Comparison of ENCODE assay signal across 19 cellular contexts in genomic region chr1:193221641-193222040, GRCh38.
DNase-seq lines count a peak whose midpoint lies in the region; ATAC-seq and TF ChIP-seq lines count a peak whose summit lies in the region.
"Had no signal": no experiment of that assay in that cellular context is flagged by ENCODE, and none has a peak within 500 bp of the region (broad histone marks: within the 10 kb centered on the region; RNA-seq: fewer than 3 reads in every experiment).

No MANE protein-coding gene starts in this region.

- no peak for ATAC-seq in HG03039 (IDR thresholded peaks at IDR 0.05; ENCODE audit: unreplicated experiment)
- no peak for ATAC-seq in GM18517 (IDR thresholded peaks at IDR 0.05; ENCODE audit: unreplicated experiment)
- ATAC-seq: foreskin keratinocyte, left colon, upper lobe of right lung had no signal

- in situ Hi-C loops in astrocyte of the cerebellum (cut with HindIII; ENCODE audit: low sequenced_read_pairs): no loop called here

- H3K27ac ChIP-seq in HEK293 (ENCODE audit: extremely low read depth, low read depth, low read length): no peak overlapping the region
- H3K27ac ChIP-seq: foreskin keratinocyte, upper lobe of right lung, WERI-Rb-1 had no signal

- TF ChIP-seq CTCF in AG10803 (conservative IDR thresholded peaks at IDR 0.05; ENCODE audit: low read length): no peak
- no peak for TF ChIP-seq CTCF in HEK293 (tag by site-specific recombination; IDR thresholded peaks at IDR 0.05)
- TF ChIP-seq CTCF in astrocyte of the cerebellum (IDR thresholded peaks at IDR 0.05; ENCODE audit: low read depth, low read length, missing control alignments): no peak

- CTCF ChIA-PET in HEK293 (lab: Yijun Ruan, JAX): no interaction called here

- no peaks in the 10 kb centered on the region for H3K9me3 ChIP-seq in HEK293 (ENCODE audit: control insufficient read depth, insufficient read depth, low read depth, low read length)
- H3K9me3 ChIP-seq: upper lobe of right lung had no signal

- peaks cover 3 to 12% of the 10 kb centered on the region in 2 experiments; a peak in 2 of 3 replicates for H3K36me3 ChIP-seq in HEK293 (ENCODE audit: control insufficient read depth in 2 of 2, insufficient read depth in 1 of 2, low read length in 2 of 2)

- no peaks in the 10 kb centered on the region for H3K4me1 ChIP-seq in HEK293 (ENCODE audit: control insufficient read depth, insufficient read depth, low read length)
- H3K4me1 ChIP-seq: foreskin keratinocyte, upper lobe of right lung had no signal

- peak; percentile 16 for DNase-seq in AG10803 (ENCODE audit: low read depth)
- peak; percentile 6 for DNase-seq in astrocyte of the cerebellum (ENCODE audit: low read depth)
- peak; percentile 7 for DNase-seq in medulla oblongata (ENCODE audit: extremely low spot score)
- no peak for DNase-seq in Kasumi-1 (lab: John Stamatoyannopoulos, UW)
- DNase-seq in DMS114 treated with DMSO at 0.1 percent for 48 hours (lab: John Stamatoyannopoulos, UW; ENCODE audit: unreplicated experiment): no peak
- DNase-seq: activated CD4-positive, alpha-beta T cell treated with anti-CD3 and anti-CD28 coated beads, Interleukin-2, amount 50 U/mL, for 4 hours; activated naive CD4-positive, alpha-beta T cell treated with Interleukin-2 at 50 U/mL for 16 hours; anterior cingulate cortex; foreskin keratinocyte; Karpas-422; left colon; NCI-H1694; NCI-H345; occipital lobe; upper lobe of right lung; WERI-Rb-1 had no signal

- no peak overlapping the region for H3K4me3 ChIP-seq in AG10803 (ENCODE audit: low read length)
- no peak overlapping the region for H3K4me3 ChIP-seq in HEK293 (ENCODE audit: low read depth, low read length)
- H3K4me3 ChIP-seq in astrocyte of the cerebellum (ENCODE audit: low read depth, low read length): no peak overlapping the region
- H3K4me3 ChIP-seq: upper lobe of right lung had no signal

- POLR2A ChIA-PET in HEK293 (lab: Yijun Ruan, JAX): no interaction called here

TF ChIP-seq in HEK293, 187 proteins besides CTCF, POLR2A, EP300 and RAD21:
- TF ChIP-seq TRIM28 (IDR thresholded peaks at IDR 0.05; ENCODE audit: borderline replicate concordance, low read length) (no peak), SP7 (tag by site-specific recombination; IDR thresholded peaks at IDR 0.05) (0 out of 2 replicates have a peak, but pooled peaks have one; percentile 27)

Comparison
In these comparisons a context has a peak if more than half of its experiments do, and no peak if none do; other contexts are left out.
1. DNase-seq: peak in AG10803 (single experiment), astrocyte of the cerebellum (single experiment) and medulla oblongata (single experiment); none in Kasumi-1 (0 of 2) and DMS114 treated with DMSO at 0.1 percent for 48 hours (single experiment).